23 cellular contexts compared by ENCODE assay signal in the genomic region with DNA sequence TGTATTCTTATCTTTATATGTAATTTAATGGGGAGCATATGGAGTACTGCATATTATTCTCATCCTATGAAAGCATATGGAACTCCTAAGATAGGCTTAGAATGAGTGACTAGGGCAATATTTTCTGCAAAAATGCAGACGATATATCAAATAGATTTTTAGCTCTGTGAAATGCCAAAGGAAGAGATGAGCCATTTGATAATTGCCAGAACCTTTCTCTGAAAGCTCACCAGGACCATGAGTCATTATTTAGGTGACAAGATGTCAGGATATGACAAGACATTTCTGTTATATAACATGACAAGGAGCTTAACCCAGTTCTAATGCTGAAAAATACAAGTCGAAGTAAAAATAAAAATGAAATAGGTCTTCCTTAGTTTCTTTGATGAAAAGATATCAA.
"Had no signal": no experiment of that assay in that cellular context is flagged by ENCODE, and none has a peak within 500 bp of the region (broad histone marks: within the 10 kb centered on the region; RNA-seq: fewer than 3 reads in every experiment).

No MANE protein-coding gene starts in this region.

- H3K9me3 ChIP-seq: breast epithelium, esophagus muscularis mucosa, left lung, ovary, prostate gland, right atrium auricular region, tibial artery had no signal

- H3K4me1 ChIP-seq: breast epithelium, left lung, prostate gland, right atrium auricular region, tibial artery had no signal

- ATAC-seq: left lung, natural killer cell had no signal

- H3K27me3 ChIP-seq: breast epithelium, esophagus muscularis mucosa, left lung, ovary, right atrium auricular region, tibial artery had no signal

- H3K27ac ChIP-seq: breast epithelium, esophagus muscularis mucosa, left lung, ovary, prostate gland, right atrium auricular region, tibial artery had no signal

- FAIRE-seq: urothelium cell line had no signal

- H3K4me3 ChIP-seq: breast epithelium, esophagus muscularis mucosa, left lung, lung, ovary, prostate gland, right atrium auricular region, tibial artery had no signal

- DNase-seq: activated CD4-positive, alpha-beta memory T cell treated with anti-CD3 and anti-CD28 coated beads for 36 hours; activated CD4-positive, alpha-beta T cell treated with anti-CD3 and anti-CD28 coated beads for 4 hours; activated CD4-positive, CD25-positive, alpha-beta regulatory T cell; activated naive CD4-positive, alpha-beta T cell treated with Interleukin-2 at 50 U/mL for 16 hours; activated naive CD8-positive, alpha-beta T cell treated with anti-CD3 and anti-CD28 coated beads for 36 hours; activated T-cell treated with anti-CD3 and anti-CD28 coated beads, Interleukin-2, amount 50 U/mL, for 48 hours; effector memory CD4-positive, alpha-beta T cell; glutamatergic neuron; hippocampal formation; kidney glomerular epithelial cell; left lung; midbrain; natural killer cell; ovary; stimulated activated CD4-positive, alpha-beta T cell treated with anti-CD3 and anti-CD28 coated beads, Interleukin-12 subunit alpha, Interleukin-12 subunit beta, amount 100 ng/mL, for 4 hours; substantia nigra; tibial artery had no signal

- H3K36me3 ChIP-seq: breast epithelium, esophagus muscularis mucosa, left lung, ovary, prostate gland, right atrium auricular region, tibial artery had no signal
